In the genomic region with DNA sequence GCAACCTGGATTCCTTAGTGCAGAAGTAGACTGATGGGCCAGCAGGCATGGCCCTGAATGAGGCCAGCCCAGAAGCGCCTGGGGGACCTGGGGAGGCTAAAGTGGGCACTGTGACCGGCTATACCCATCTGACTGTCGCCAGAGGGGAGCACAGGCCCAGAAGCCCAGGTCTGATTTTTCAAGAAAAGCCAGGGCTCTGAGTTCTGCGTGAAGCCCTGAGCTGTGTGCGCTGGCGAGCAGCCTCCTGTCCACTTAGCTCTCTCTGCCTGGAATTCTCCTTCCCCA, we compare ENCODE assay signal across 25 cellular contexts.
"Had no signal": no experiment of that assay in that cellular context is flagged by ENCODE, and none has a peak within 500 bp of the region (broad histone marks: within the 10 kb centered on the region; RNA-seq: fewer than 3 reads in every experiment).

No MANE protein-coding gene starts in this region.

- H3K36me3 Mint-ChIP-seq: natural killer cell; stimulated activated memory B cell treated with anti-CD40 and anti-IgM and Interleukin-4, amounts not matched to agents 10 μg/mL and 1 μg/mL and 100 μg/mL, for 72 hours had no signal

- FAIRE-seq: endometrium, islet of Langerhans had no signal

- H3K27me3 ChIP-seq: esophagus squamous epithelium, heart right ventricle, tibial nerve, upper lobe of left lung, uterus had no signal

- H3K4me3 ChIP-seq: esophagus squamous epithelium, heart right ventricle, lower lobe of right lung, psoas muscle, skin epidermis, spleen, thoracic aorta, tibial nerve, upper lobe of left lung, uterus had no signal

- H3K4me1 Mint-ChIP-seq: natural killer cell had no signal

- H3K4me3 Mint-ChIP-seq: effector memory CD8-positive, alpha-beta T cell; natural killer cell; stimulated activated memory B cell treated with anti-CD40 and anti-IgM and Interleukin-4, amounts not matched to agents 10 μg/mL and 1 μg/mL and 100 μg/mL, for 72 hours; stimulated activated naive CD8-positive, alpha-beta T cell treated with anti-CD3 and anti-CD28 coated beads, Interleukin-15, Interleukin-2, amounts not matched to agents 100 ng/mL and 50 ng/mL, for 24 hours had no signal

- H3K9me3 ChIP-seq: esophagus squamous epithelium, heart right ventricle, lower lobe of right lung, psoas muscle, spleen, thoracic aorta, tibial nerve, upper lobe of left lung, uterus had no signal

- DNase-seq: cortex of kidney; effector memory CD8-positive, alpha-beta T cell; erythroblast; esophagus squamous epithelium; foreskin melanocyte; glutamatergic neuron; heart right ventricle; hippocampal formation; left colon; left ventricle myocardium superior; lower lobe of right lung; natural killer cell; right cardiac atrium; stimulated activated CD4-positive, alpha-beta T cell treated with anti-CD3 and anti-CD28 coated beads, Interleukin-4, amount 100 ng/mL, for 4 hours; uterus had no signal

- H3K27ac ChIP-seq: esophagus squamous epithelium, heart right ventricle, lower lobe of right lung, psoas muscle, skin epidermis, spleen, thoracic aorta, tibial nerve, upper lobe of left lung, uterus had no signal

- H3K9me3 Mint-ChIP-seq: effector memory CD8-positive, alpha-beta T cell; natural killer cell; stimulated activated memory B cell treated with anti-CD40 and anti-IgM and Interleukin-4, amounts not matched to agents 10 μg/mL and 1 μg/mL and 100 μg/mL, for 72 hours; stimulated activated naive CD8-positive, alpha-beta T cell treated with anti-CD3 and anti-CD28 coated beads, Interleukin-15, Interleukin-2, amounts not matched to agents 100 ng/mL and 50 ng/mL, for 24 hours had no signal

- H3K36me3 ChIP-seq: spleen, thoracic aorta, upper lobe of left lung, uterus had no signal

- ATAC-seq: effector memory CD8-positive, alpha-beta T cell; heart right ventricle; left colon; left ventricle myocardium superior; lower lobe of right lung; natural killer cell; psoas muscle; right cardiac atrium; stimulated activated memory B cell treated with anti-CD40 and anti-IgM and Interleukin-4, amounts not matched to agents 10 μg/mL and 1 μg/mL and 100 μg/mL, for 72 hours had no signal

- H3K27ac Mint-ChIP-seq: effector memory CD8-positive, alpha-beta T cell; natural killer cell; stimulated activated memory B cell treated with anti-CD40 and anti-IgM and Interleukin-4, amounts not matched to agents 10 μg/mL and 1 μg/mL and 100 μg/mL, for 72 hours; stimulated activated naive CD8-positive, alpha-beta T cell treated with anti-CD3 and anti-CD28 coated beads, Interleukin-15, Interleukin-2, amounts not matched to agents 100 ng/mL and 50 ng/mL, for 24 hours had no signal

- H3K4me1 ChIP-seq: esophagus squamous epithelium, lower lobe of right lung, psoas muscle, tibial nerve, uterus had no signal

- H3K27me3 Mint-ChIP-seq: stimulated activated memory B cell treated with anti-CD40 and anti-IgM and Interleukin-4, amounts not matched to agents 10 μg/mL and 1 μg/mL and 100 μg/mL, for 72 hours; stimulated activated naive CD8-positive, alpha-beta T cell treated with anti-CD3 and anti-CD28 coated beads, Interleukin-15, Interleukin-2, amounts not matched to agents 100 ng/mL and 50 ng/mL, for 24 hours had no signal
